ENCODE assay signal across 9 cellular contexts in genomic region chr19:55487884-55488687, GRCh38. TPM values are rescaled to one million over a fixed set of nuclear protein-coding genes. Genes with fewer than 3 reads are reported as not detected.
DNase-seq lines count a peak whose midpoint lies in the region; ATAC-seq lines count a peak whose summit lies in the region.
"Had no signal": no experiment of that assay in that cellular context is flagged by ENCODE, and none has a peak within 500 bp of the region (broad histone marks: within the 10 kb centered on the region; RNA-seq: fewer than 3 reads in every experiment).

Gene SSC5D, plus strand, starts transcription at chr19:55488436. Its CDS starts 154 bp downstream, at chr19:55488590.

- peak within 1 kb of the TSS; percentile 66 for H3K27ac Mint-ChIP-seq in activated T-helper 1 cell treated with anti-CD3 and anti-CD28 coated beads, Interleukin-12 subunit alpha, Interleukin-12 subunit beta, Interleukin-2, Interleukin-4 antibody, amounts not matched to agents 30 ng/mL and 10 ng/mL and 1 ng/mL, durations not matched to agents 14 hours and 24 hours and 36 hours
- peak within 1 kb of the TSS; percentile 25 to 79 for H3K27ac Mint-ChIP-seq in stimulated activated naive CD8-positive, alpha-beta T cell treated with anti-CD3 and anti-CD28 coated beads, Interleukin-15, amount 100 ng/mL, for 72 hours

- H3K9me3 ChIP-seq in iPS DF 6.9 (ENCODE audit: control insufficient read depth, insufficient read depth, low read length): no peaks in the 10 kb centered on the region

- no peak within 1 kb of the TSS for H3K27ac ChIP-seq in iPS DF 6.9 (ENCODE audit: low read length)
- H3K27ac ChIP-seq: C4-2B had no signal

- intact Hi-C loops in activated T-helper 1 cell treated with anti-CD3 and anti-CD28 coated beads, Interleukin-12 subunit alpha, Interleukin-12 subunit beta, Interleukin-2, Interleukin-4 antibody, amounts not matched to agents 30 ng/mL and 10 ng/mL and 1 ng/mL, durations not matched to agents 14 hours and 24 hours and 36 hours (cut with micrococcal nuclease): no loop called here

- H3K4me3 ChIP-seq in iPS DF 6.9 (ENCODE audit: low read length): peak within 1 kb of the TSS; percentile 9; the same call in 1 of the 2 replicates

- no peaks in the 10 kb centered on the region for H3K9me3 Mint-ChIP-seq in activated T-helper 1 cell treated with anti-CD3 and anti-CD28 coated beads, Interleukin-12 subunit alpha, Interleukin-12 subunit beta, Interleukin-2, Interleukin-4 antibody, amounts not matched to agents 30 ng/mL and 10 ng/mL and 1 ng/mL, durations not matched to agents 14 hours and 24 hours and 36 hours
- no peaks in the 10 kb centered on the region for H3K9me3 Mint-ChIP-seq in stimulated activated naive CD8-positive, alpha-beta T cell treated with anti-CD3 and anti-CD28 coated beads, Interleukin-15, amount 100 ng/mL, for 72 hours

- peaks cover 11% of the 10 kb centered on the region for H3K4me1 Mint-ChIP-seq in activated T-helper 1 cell treated with anti-CD3 and anti-CD28 coated beads, Interleukin-12 subunit alpha, Interleukin-12 subunit beta, Interleukin-2, Interleukin-4 antibody, amounts not matched to agents 30 ng/mL and 10 ng/mL and 1 ng/mL, durations not matched to agents 14 hours and 24 hours and 36 hours (ENCODE audit: low read depth)
- H3K4me1 Mint-ChIP-seq in stimulated activated naive CD8-positive, alpha-beta T cell treated with anti-CD3 and anti-CD28 coated beads, Interleukin-15, amount 100 ng/mL, for 72 hours: peaks cover 39% of the 10 kb centered on the region

- no CpG with 5 or more reads among the region's 22 CpGs for WGBS in iPS DF 6.9 (ENCODE audit: insufficient coverage, insufficient read length)

- no peaks in the 10 kb centered on the region; the same call in 1 of the 2 replicates for H3K36me3 ChIP-seq in iPS DF 6.9 (ENCODE audit: control insufficient read depth, insufficient read depth, low read length)

- DNase-seq in NCI-H2171 treated with DMSO at 0.1 percent for 48 hours (lab: John Stamatoyannopoulos, UW) (peak; percentile 38), NCI-H2171 (lab: John Stamatoyannopoulos, UW) (no peak), iPS DF 6.9 (ENCODE audit: low read depth, low spot score) (no peak), KG1 (lab: John Stamatoyannopoulos, UW) (no peak), NCI-H748 treated with DMSO at 0.1 percent for 48 hours (lab: John Stamatoyannopoulos, UW) (no peak), left lobe of liver (ENCODE audit: low spot score) (no peak)
- no peak for DNase-seq in activated T-helper 1 cell treated with anti-CD3 and anti-CD28 coated beads, Interleukin-12 subunit alpha, Interleukin-12 subunit beta, Interleukin-2, Interleukin-4 antibody, amounts not matched to agents 30 ng/mL and 10 ng/mL and 1 ng/mL, durations not matched to agents 14 hours and 24 hours and 36 hours (ENCODE audit: low spot score)
- DNase-seq in stimulated activated naive CD8-positive, alpha-beta T cell treated with anti-CD3 and anti-CD28 coated beads, Interleukin-15, amount 100 ng/mL, for 72 hours: no peak

- peaks cover 6% of the 10 kb centered on the region for H3K27me3 Mint-ChIP-seq in activated T-helper 1 cell treated with anti-CD3 and anti-CD28 coated beads, Interleukin-12 subunit alpha, Interleukin-12 subunit beta, Interleukin-2, Interleukin-4 antibody, amounts not matched to agents 30 ng/mL and 10 ng/mL and 1 ng/mL, durations not matched to agents 14 hours and 24 hours and 36 hours (ENCODE audit: insufficient read depth)
- peaks cover 19% of the 10 kb centered on the region for H3K27me3 Mint-ChIP-seq in stimulated activated naive CD8-positive, alpha-beta T cell treated with anti-CD3 and anti-CD28 coated beads, Interleukin-15, amount 100 ng/mL, for 72 hours

- no peak for ATAC-seq in stimulated activated naive CD8-positive, alpha-beta T cell treated with anti-CD3 and anti-CD28 coated beads, Interleukin-15, amount 100 ng/mL, for 72 hours
- no peak for ATAC-seq in left lobe of liver

- H3K36me3 Mint-ChIP-seq in activated T-helper 1 cell treated with anti-CD3 and anti-CD28 coated beads, Interleukin-12 subunit alpha, Interleukin-12 subunit beta, Interleukin-2, Interleukin-4 antibody, amounts not matched to agents 30 ng/mL and 10 ng/mL and 1 ng/mL, durations not matched to agents 14 hours and 24 hours and 36 hours (ENCODE audit: low read depth): no peaks in the 10 kb centered on the region

- no peaks in the 10 kb centered on the region for H3K27me3 ChIP-seq in iPS DF 6.9 (ENCODE audit: control insufficient read depth, insufficient read depth, low read length)

- peak within 1 kb of the TSS; percentile 54 for H3K4me3 Mint-ChIP-seq in activated T-helper 1 cell treated with anti-CD3 and anti-CD28 coated beads, Interleukin-12 subunit alpha, Interleukin-12 subunit beta, Interleukin-2, Interleukin-4 antibody, amounts not matched to agents 30 ng/mL and 10 ng/mL and 1 ng/mL, durations not matched to agents 14 hours and 24 hours and 36 hours
- H3K4me3 Mint-ChIP-seq in stimulated activated naive CD8-positive, alpha-beta T cell treated with anti-CD3 and anti-CD28 coated beads, Interleukin-15, amount 100 ng/mL, for 72 hours: peak within 1 kb of the TSS; percentile 32 to 61

- H3K4me1 ChIP-seq in iPS DF 6.9 (ENCODE audit: control insufficient read depth, insufficient read depth, low read length): peaks cover 15% of the 10 kb centered on the region

RNA-seq across cellular contexts. Expression of gene SSC5D, which starts in this region (rescaled TPM):
- 0.24 and 0.65 TPM in 2 replicates for total RNA-seq in activated T-helper 1 cell treated with anti-CD3 and anti-CD28 coated beads, Interleukin-12 subunit alpha, Interleukin-12 subunit beta, Interleukin-2, Interleukin-4 antibody, amounts not matched to agents 30 ng/mL and 10 ng/mL and 1 ng/mL, durations not matched to agents 14 hours and 24 hours and 36 hours
- 0.81 TPM for total RNA-seq in left lobe of liver
